In genomic region chr12:56903374-56903773, GRCh38 we compare ENCODE assay signal across 22 cellular contexts. TPM values are rescaled to one million over a fixed set of nuclear protein-coding genes. Genes with fewer than 3 reads are reported as not detected.
A peak's percentile ranks its signal among the peaks of the same experiment; 100 is the strongest.
DNase-seq lines count a peak whose midpoint lies in the region; ATAC-seq and TF ChIP-seq lines count a peak whose summit lies in the region.
"Had no signal": no experiment of that assay in that cellular context is flagged by ENCODE, and none has a peak within 500 bp of the region (broad histone marks: within the 10 kb centered on the region; RNA-seq: fewer than 3 reads in every experiment).

No MANE protein-coding gene starts in this region.

- no peak overlapping the region for H3K18ac ChIP-seq in trophoblast cell (ENCODE audit: low read length)

- no peak overlapping the region for H2AK5ac ChIP-seq in trophoblast cell (ENCODE audit: low read length)

- WGBS in esophagus muscularis mucosa, result no CpG with 5 or more reads among the region's 1 CpG
- WGBS in liver, result 40% methylated on average over 1 of the region's 1 CpG
- WGBS in trophoblast cell (ENCODE audit: extremely low coverage, insufficient coverage, insufficient read length), result no CpG with 5 or more reads among the region's 1 CpG

- DNase-seq in esophagus muscularis mucosa (ENCODE audit: extremely low spot score) (peak; percentile 74), trophoblast cell (no peak), NK-92 (lab: John Stamatoyannopoulos, UW; ENCODE audit: unreplicated experiment) (no peak)
- DNase-seq: 8988T; ACHN; BE2C; C1 segment of cervical spinal cord; CD4-positive, alpha-beta memory T cell; CD4-positive, CD25-positive, alpha-beta regulatory T cell; CD8-positive, alpha-beta memory T cell; COR-L47; DMS 273 treated with DMSO at 0.1 percent for 48 hours; DMS79 treated with DMSO at 0.1 percent for 48 hours; GF-D8 had no signal

- H2BK12ac ChIP-seq in trophoblast cell (ENCODE audit: low read length), result no peak overlapping the region

- no peak overlapping the region for H3K4ac ChIP-seq in trophoblast cell (ENCODE audit: low read depth, low read length)

- no peak for TF ChIP-seq RAD21 in liver (IDR thresholded peaks at IDR 0.05)

- H4K91ac ChIP-seq in trophoblast cell (ENCODE audit: low read depth, low read length), result no peak overlapping the region

- H3K9me3 ChIP-seq in esophagus muscularis mucosa, result peaks cover 0 to 26% (median 19%) of the 10 kb centered on the region in 4 donors
- peaks cover 2 to 13% (median 6%) of the 10 kb centered on the region in 4 donors for H3K9me3 ChIP-seq in liver (ENCODE audit: control insufficient read depth in 4 of 4, low read length in 3 of 4)
- peaks cover 31% of the 10 kb centered on the region for H3K9me3 ChIP-seq in trophoblast cell (ENCODE audit: insufficient read depth, low read depth, low read length)
- H3K9me3 ChIP-seq: BE2C had no signal

- peak; percentile 67 for ATAC-seq in esophagus mucosa
- no peak for ATAC-seq in HG03025 (IDR thresholded peaks at IDR 0.05; ENCODE audit: low FRiP score, unreplicated experiment)
- no peak for ATAC-seq in GM21825 (IDR thresholded peaks at IDR 0.05; ENCODE audit: unreplicated experiment)

- H3K4me2 ChIP-seq in trophoblast cell (ENCODE audit: low read length), result no peak overlapping the region
- H3K4me2 ChIP-seq: BLaER1 had no signal

- no peak for TF ChIP-seq EP300 in esophagus muscularis mucosa (IDR thresholded peaks at IDR 0.05)

- H3K14ac ChIP-seq in trophoblast cell (ENCODE audit: low read length), result no peak overlapping the region

- H2AFZ ChIP-seq in trophoblast cell (ENCODE audit: insufficient read depth, low read length, poor library complexity), result no peak overlapping the region

- H3K79me1 ChIP-seq in trophoblast cell (ENCODE audit: low read length), result no peaks in the 10 kb centered on the region

- H3K27me3 ChIP-seq in esophagus muscularis mucosa (no peaks in the 10 kb centered on the region), liver (ENCODE audit: control insufficient read depth in 4 of 4, insufficient read depth in 4 of 4, low read length in 3 of 4) (no peaks in the 10 kb centered on the region), trophoblast cell (ENCODE audit: insufficient read depth, low read length) (no peaks in the 10 kb centered on the region)
- H3K27me3 ChIP-seq: BE2C, BLaER1 had no signal

- no peak overlapping the region for H3K9ac ChIP-seq in liver (ENCODE audit: low read depth in 1 of 2, low read length in 2 of 2)
- no peak overlapping the region for H3K9ac ChIP-seq in trophoblast cell (ENCODE audit: low read length)
- H3K9ac ChIP-seq: BLaER1 had no signal

- H3K79me2 ChIP-seq in trophoblast cell (ENCODE audit: control insufficient read depth, insufficient read depth, low read length, poor library complexity), result no peaks in the 10 kb centered on the region

- H3K23ac ChIP-seq in trophoblast cell (ENCODE audit: low read length), result no peak overlapping the region

- no peak overlapping the region for H4K12ac ChIP-seq in trophoblast cell (ENCODE audit: low read depth, low read length)

- TF ChIP-seq CTCF in esophagus muscularis mucosa (IDR thresholded peaks at IDR 0.05), result no peak
- no peak for TF ChIP-seq CTCF in liver (IDR thresholded peaks at IDR 0.05; ENCODE audit: low read depth, low read length, missing input control)

- intact Hi-C loops in esophagus muscularis mucosa (cut with DNase I), result no loop called here

- H2BK5ac ChIP-seq in trophoblast cell (ENCODE audit: low read depth, low read length, poor library complexity), result no peak overlapping the region

- H2BK120ac ChIP-seq in trophoblast cell (ENCODE audit: insufficient read depth, low read length, poor library complexity), result no peak overlapping the region

- H4K8ac ChIP-seq in trophoblast cell (ENCODE audit: low read depth, low read length), result no peak overlapping the region

- no peak for TF ChIP-seq POLR2A in esophagus muscularis mucosa (IDR thresholded peaks at IDR 0.05; ENCODE audit: low read depth)

- no peak overlapping the region for H3K4me3 ChIP-seq in esophagus muscularis mucosa
- no peak overlapping the region for H3K4me3 ChIP-seq in liver (ENCODE audit: low read depth in 1 of 3, low read length in 3 of 3)
- peak overlapping the region; percentile 30 for H3K4me3 ChIP-seq in trophoblast cell (ENCODE audit: low read depth, low read length)
- H3K4me3 ChIP-seq: BLaER1 had no signal

- H3K4me1 ChIP-seq in esophagus muscularis mucosa, result no peaks in the 10 kb centered on the region
- H3K4me1 ChIP-seq in liver (ENCODE audit: control insufficient read depth in 4 of 4, insufficient read depth in 4 of 4, low read length in 3 of 4), result peaks cover 0 to 13% (median 6%) of the 10 kb centered on the region in 4 donors
- H3K4me1 ChIP-seq in trophoblast cell (ENCODE audit: control insufficient read depth in 1 of 2, insufficient read depth in 2 of 2, low read length in 2 of 2), result no peaks in the 10 kb centered on the region
- H3K4me1 ChIP-seq: BE2C, BLaER1 had no signal

- H3K27ac ChIP-seq in esophagus muscularis mucosa (replicated peaks in 1 of 4) (no peak overlapping the region), liver (ENCODE audit: low read depth in 1 of 2, low read length in 2 of 2) (peak overlapping the region in 1 of 2 donors; percentile 26), trophoblast cell (ENCODE audit: low read depth, low read length) (no peak overlapping the region)
- H3K27ac ChIP-seq: BLaER1 had no signal

- H3K36me3 ChIP-seq in esophagus muscularis mucosa (no peaks in the 10 kb centered on the region), liver (ENCODE audit: control insufficient read depth in 4 of 4, insufficient read depth in 3 of 4, low read depth in 1 of 4, low read length in 3 of 4) (no peaks in the 10 kb centered on the region), trophoblast cell (ENCODE audit: control insufficient read depth in 1 of 2, insufficient read depth in 2 of 2, low read length in 2 of 2) (no peaks in the 10 kb centered on the region)
- H3K36me3 ChIP-seq: BE2C, BLaER1 had no signal

TF ChIP-seq in liver, 16 proteins besides CTCF, POLR2A, EP300 and RAD21 (continues in another document):
- no peak for TF ChIP-seq YY1 (IDR thresholded peaks at IDR 0.05)
- peak in 1 of 2 donors; percentile 35 for TF ChIP-seq HNF4A (conservative IDR thresholded peaks at IDR 0.05)
- TF ChIP-seq ZBTB33 (IDR thresholded peaks at IDR 0.05), result no peak
- TF ChIP-seq FOXA2 (IDR thresholded peaks at IDR 0.05), result peak; percentile 16
- TF ChIP-seq MAX (IDR thresholded peaks at IDR 0.05), result no peak
- peak in 1 of 2 donors; percentile 44 for TF ChIP-seq RXRA (IDR thresholded peaks at IDR 0.05)
- no peak for TF ChIP-seq HNF4G (IDR thresholded peaks at IDR 0.05)
- no peak for TF ChIP-seq REST (IDR thresholded peaks at IDR 0.05)
- TF ChIP-seq TAF1 (conservative IDR thresholded peaks at IDR 0.05), result no peak
- TF ChIP-seq SP1 (IDR thresholded peaks at IDR 0.05), result no peak
- no peak for TF ChIP-seq FOXA1 (IDR thresholded peaks at IDR 0.05)
- no peak for TF ChIP-seq EGR1 (IDR thresholded peaks at IDR 0.05; ENCODE audit: low read depth in 2 of 2)

RNA-seq across cellular contexts. Expression of gene SDR9C7, which starts 30.8 kb away (rescaled TPM):
- total RNA-seq in esophagus mucosa (26.0 TPM), esophagus muscularis mucosa (under 1 TPM in 2 of 4 donors, not detected in 2; 0.40 to 0.42 TPM), liver (not detected)
- not detected for polyA plus RNA-seq in liver
- 0.04 and 0.08 TPM in 2 replicates for polyA plus RNA-seq in trophoblast cell (2013)
- total RNA-seq: A673; CD4-positive, alpha-beta memory T cell; CD4-positive, CD25-positive, alpha-beta regulatory T cell; CD8-positive, alpha-beta memory T cell had no signal
- polyA plus RNA-seq: AG04450; CD14-positive monocyte; CD4-positive, alpha-beta memory T cell; CD4-positive, CD25-positive, alpha-beta regulatory T cell; CD8-positive, alpha-beta memory T cell had no signal

RNA-seq across cellular contexts. Expression of gene RDH16, which starts 54.0 kb away (rescaled TPM):
- total RNA-seq in esophagus mucosa (2.4 TPM), esophagus muscularis mucosa (under 1 TPM in 3 of 4 donors, not detected in 1; 0.17 to 0.69 (median 0.42) TPM), liver (100 to 1,000 TPM in 1 of 2 donors, 10 to 100 TPM in 1; 12.9 to 382 TPM)
- polyA plus RNA-seq in liver, result 100 to 1,000 TPM; 187 to 251 TPM
- 0.12 and 0.17 TPM in 2 replicates for polyA plus RNA-seq in trophoblast cell (2013)
- polyA plus RNA-seq: CD14-positive monocyte had no signal

Comparison
In these comparisons a context has a peak if more than half of its experiments do, and no peak if none do; other contexts are left out.
1. RNA of gene SDR9C7, which starts 30.8 kb away (total RNA-seq): 26.0 TPM in esophagus mucosa (single experiment); 0.40 to 0.42 TPM in esophagus muscularis mucosa and not detected in liver; every median in the first group is over 10 times any median in the second.